Comparison of ENCODE assay signal across 9 cellular contexts in the genomic region with DNA sequence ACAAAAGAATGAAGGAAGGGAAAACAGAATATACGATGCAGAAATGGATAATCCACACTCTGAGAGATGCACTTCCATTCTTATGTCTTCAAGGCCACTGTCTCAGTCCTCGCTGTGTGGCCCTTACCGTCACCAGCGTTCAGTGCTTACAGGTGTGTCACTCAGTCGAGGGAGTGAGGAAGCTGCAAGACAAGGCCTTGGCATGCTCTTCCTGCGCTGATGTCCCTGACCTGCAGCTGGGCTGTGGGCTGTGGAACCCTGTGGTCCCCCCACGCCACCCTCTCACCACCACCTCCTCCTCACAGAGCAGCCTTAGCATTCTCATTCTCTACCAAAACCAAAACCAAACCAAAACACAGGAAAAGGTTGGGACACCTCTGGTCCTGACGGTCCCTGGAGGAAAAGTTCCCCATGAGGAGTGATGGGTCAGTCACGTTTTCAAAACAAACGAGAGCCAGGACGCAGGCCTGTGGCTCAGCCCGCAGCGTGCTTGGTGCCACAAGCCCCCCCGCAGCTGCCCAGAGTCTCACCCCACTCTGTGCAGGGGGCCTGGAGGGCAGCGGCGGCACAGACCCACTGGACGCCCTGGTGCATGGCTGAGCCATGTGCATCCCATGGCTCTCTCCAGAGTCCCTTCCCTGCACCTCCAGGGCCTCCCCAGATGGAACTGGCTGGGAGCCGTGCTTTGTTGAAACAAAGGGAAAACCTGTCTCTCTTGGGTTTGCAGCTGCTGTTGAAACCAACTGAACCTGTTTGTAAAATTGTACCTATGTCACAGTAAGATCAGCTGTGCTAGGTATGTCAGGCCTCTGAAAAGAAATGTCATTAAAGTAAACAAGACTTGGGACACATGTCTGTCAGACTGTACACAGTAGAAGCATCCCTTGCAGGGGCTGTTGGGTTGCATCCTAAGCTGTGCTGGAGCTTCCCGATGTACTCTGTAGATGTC. TPM values are rescaled to one million over a fixed set of nuclear protein-coding genes. Genes with fewer than 3 reads are reported as not detected.
DNase-seq lines count a peak whose midpoint lies in the region; ATAC-seq and TF ChIP-seq lines count a peak whose summit lies in the region.
"Had no signal": no experiment of that assay in that cellular context is flagged by ENCODE, and none has a peak within 500 bp of the region (broad histone marks: within the 10 kb centered on the region; RNA-seq: fewer than 3 reads in every experiment).

No MANE protein-coding gene starts in this region.

- ATAC-seq in GM21367 (IDR thresholded peaks at IDR 0.05; ENCODE audit: unreplicated experiment) (peak; percentile 2), T-cell (replicated peaks in 1 of 4) (peak; percentile 1 to 37 (median 6)), HG03135 (IDR thresholded peaks at IDR 0.05; ENCODE audit: unreplicated experiment) (no peak)

- peak overlapping the region in 2 of 4 experiments; percentile 4 to 36 for H3K4me3 ChIP-seq in fibroblast of lung (replicated peaks in 1 of 4; ENCODE audit: control extremely low read depth in 1 of 4, insufficient read depth in 1 of 4, low read depth in 3 of 4, low read length in 4 of 4)
- no peak overlapping the region for H3K4me3 ChIP-seq in smooth muscle cell

- peaks cover 14% of the 10 kb centered on the region for H3F3A ChIP-seq in smooth muscle cell (ENCODE audit: low read depth)

- peaks cover 97 to 100% (median 99%) of the 10 kb centered on the region in 3 donors for H3K4me1 Mint-ChIP-seq in T-cell

- no peak overlapping the region for H2AFZ ChIP-seq in fibroblast of lung (ENCODE audit: low read length)
- H2AFZ ChIP-seq in smooth muscle cell (ENCODE audit: low read depth), result no peak overlapping the region

- H3K4me3 Mint-ChIP-seq in T-cell, result peak overlapping the region; percentile 64 to 73 (median 65)

- peaks cover 38% of the 10 kb centered on the region for H3K36me3 Mint-ChIP-seq in T-cell

- CTCF ChIA-PET in T-cell (lab: Charles Lee), result interaction anchor here (1.1 to 4.7 kb wide), 11 partner anchors 10 to 90 kb away, joined by 3 to 46 read pairs (median 6); no protein-coding TSS in a partner anchor

- H3K27ac ChIP-seq in fibroblast of lung (ENCODE audit: insufficient read depth, low read length), result peak overlapping the region; percentile 55
- H3K27ac ChIP-seq in smooth muscle cell (ENCODE audit: low read depth), result peak overlapping the region; percentile 91

- POLR2A ChIA-PET in T-cell (lab: Charles Lee), result interaction anchor here (0.5 to 2.0 kb wide), 20 partner anchors 9 to 145 kb away, joined by 3 to 13 read pairs (median 4); a partner anchor contains a TSS

- no peaks in the 10 kb centered on the region for H3K27me3 Mint-ChIP-seq in T-cell

- H3K9me3 ChIP-seq in fibroblast of lung (ENCODE audit: control insufficient read depth, insufficient read depth, low read depth, low read length), result no peaks in the 10 kb centered on the region
- H3K9me3 ChIP-seq in smooth muscle cell (replicated peaks; ENCODE audit: low read depth), result no peaks in the 10 kb centered on the region

- 96% methylated on average over 19 of the region's 19 CpGs for WGBS in smooth muscle cell (ENCODE audit: low lambda C conversion rate)

- no peaks in the 10 kb centered on the region for H3K27me3 ChIP-seq in fibroblast of lung (ENCODE audit: control insufficient read depth, insufficient read depth, low read length)
- no peaks in the 10 kb centered on the region for H3K27me3 ChIP-seq in smooth muscle cell (ENCODE audit: low read depth)

- no peak for TF ChIP-seq CTCF in fibroblast of lung (conservative IDR thresholded peaks at IDR 0.05 in 1 of 2, IDR thresholded peaks at IDR 0.05 in 1 of 2; ENCODE audit: low read depth in 1 of 2, low read length in 2 of 2)
- no peak for TF ChIP-seq CTCF in smooth muscle cell (IDR thresholded peaks at IDR 0.05; ENCODE audit: borderline replicate concordance, insufficient read depth, poor library complexity, severe bottlenecking)

- H3K27ac Mint-ChIP-seq in T-cell, result peak overlapping the region; percentile 99

- H3K4me1 ChIP-seq in fibroblast of lung (ENCODE audit: control insufficient read depth, extremely low read depth, insufficient read depth, low read length) (peaks cover 8% of the 10 kb centered on the region), smooth muscle cell (ENCODE audit: low read depth) (peaks cover 5% of the 10 kb centered on the region)

- peak in 3 of 34 experiments; percentile 13 to 39 (median 17) for DNase-seq in T-cell
- DNase-seq in fibroblast of lung (ENCODE audit: low read depth in 2 of 2), result no peak
- no peak for DNase-seq in smooth muscle cell (lab: John Stamatoyannopoulos, UW; ENCODE audit: unreplicated experiment)
- DNase-seq in NCI-H1436 treated with DMSO at 0.1 percent for 48 hours (lab: John Stamatoyannopoulos, UW), result no peak
- DNase-seq in DMS 273 treated with DMSO at 0.1 percent for 48 hours (lab: John Stamatoyannopoulos, UW), result no peak
- no peak for DNase-seq in AML-193 (lab: John Stamatoyannopoulos, UW)
- DNase-seq: NCI-H2081 treated with DMSO at 0.1 percent for 48 hours had no signal

- H3K4me2 ChIP-seq in fibroblast of lung (ENCODE audit: extremely low read depth, insufficient read depth, low read length), result peak overlapping the region; percentile 61
- peak overlapping the region; percentile 70 for H3K4me2 ChIP-seq in smooth muscle cell

- H3K36me3 ChIP-seq in fibroblast of lung (ENCODE audit: control insufficient read depth, insufficient read depth, low read length) (no peaks in the 10 kb centered on the region), smooth muscle cell (ENCODE audit: low read depth) (no peaks in the 10 kb centered on the region)

- H3K9ac ChIP-seq in fibroblast of lung (ENCODE audit: insufficient read depth, low read length) (no peak overlapping the region), smooth muscle cell (ENCODE audit: low read depth) (peak overlapping the region; percentile 42)

- H3K9me3 Mint-ChIP-seq in T-cell, result no peaks in the 10 kb centered on the region

- H3K79me2 ChIP-seq in fibroblast of lung (ENCODE audit: control insufficient read depth, insufficient read depth, low read length), result no peaks in the 10 kb centered on the region
- no peaks in the 10 kb centered on the region for H3K79me2 ChIP-seq in smooth muscle cell (ENCODE audit: low read depth)

- no peaks in the 10 kb centered on the region for H4K20me1 ChIP-seq in fibroblast of lung (ENCODE audit: control insufficient read depth, extremely low read depth, insufficient read depth, low read length)
- peaks cover 6% of the 10 kb centered on the region for H4K20me1 ChIP-seq in smooth muscle cell (ENCODE audit: low read depth)

RNA-seq across cellular contexts. Expression of a gene that starts 48.3 kb away (rescaled TPM):
- 100 to 1,000 TPM in 3 of 5 donors, 10 to 100 TPM in 2; 69.9 to 152 (median 100) TPM for total RNA-seq in T-cell
- total RNA-seq in fibroblast of lung, result not detected in 2 replicates
- polyA plus RNA-seq in fibroblast of lung, result 0.03 and 0.27 TPM in 2 replicates
- 0.07 TPM in 1 of 2 replicates, not detected in the other for polyA plus RNA-seq in fibroblast of lung (2012)
- polyA minus RNA-seq in fibroblast of lung (ENCODE audit: low replicate concordance), result not detected in 2 replicates
- 33.0 and 46.4 TPM in 2 replicates for total RNA-seq in smooth muscle cell
- 26.8 and 32.4 TPM in 2 replicates for polyA plus RNA-seq in smooth muscle cell

Comparison
In these comparisons a context has a peak if more than half of its experiments do, and no peak if none do; other contexts are left out.
1. RNA of a gene that starts 48.3 kb away (total RNA-seq): 69.9 to 152 TPM in T-cell and 33.0 to 46.4 TPM in smooth muscle cell; not detected in fibroblast of lung; every median in the first group is over 10 times any median in the second.